Comparison of ENCODE assay signal across 1 cellular context in the genomic region with DNA sequence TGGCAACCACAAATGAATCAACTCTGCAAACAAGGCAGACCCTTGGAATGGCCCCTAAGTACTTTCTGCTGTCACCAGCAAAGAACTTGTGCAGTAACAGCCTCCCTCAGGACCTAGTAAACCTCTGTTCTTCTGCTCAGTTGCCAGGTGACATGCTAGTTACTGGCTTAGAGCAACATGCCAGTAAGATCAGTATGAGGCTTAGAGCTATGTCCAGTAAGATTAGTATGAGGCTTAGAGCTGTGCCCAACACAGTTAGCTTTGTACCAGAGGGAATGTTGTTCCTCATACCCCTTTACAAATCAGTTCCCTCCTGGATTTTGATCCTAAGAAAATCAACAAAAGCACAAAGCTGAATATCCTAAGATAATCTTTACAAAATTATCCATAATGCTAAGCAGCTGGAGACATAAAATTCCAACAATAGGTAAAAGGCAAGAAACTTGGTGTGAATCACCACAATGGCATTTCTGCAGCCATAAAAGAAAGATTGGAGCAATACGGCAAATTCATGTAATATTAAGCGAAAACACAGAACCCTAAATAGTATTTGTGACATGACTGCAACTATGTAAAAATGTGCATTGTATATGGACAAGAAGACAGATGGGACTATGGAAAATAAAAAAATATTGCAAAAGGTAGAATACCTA.
TF ChIP-seq lines count a peak whose summit lies in the region.

No MANE protein-coding gene starts in this region.

TF ChIP-seq in IMR-90, 13 proteins besides CTCF, POLR2A, EP300 and RAD21:
- TF ChIP-seq RFX5 (IDR thresholded peaks at IDR 0.05; ENCODE audit: low read depth, low read length) (no peak), MXI1 (IDR thresholded peaks at IDR 0.05; ENCODE audit: borderline replicate concordance, low read depth, low read length) (no peak), MAZ (IDR thresholded peaks at IDR 0.05; ENCODE audit: borderline replicate concordance, low read depth, low read length) (no peak), FOS (IDR thresholded peaks at IDR 0.05; ENCODE audit: low read depth, low read length) (no peak), NFE2L2 (IDR thresholded peaks at IDR 0.05; ENCODE audit: low read depth, low read length) (no peak), CHD1 (IDR thresholded peaks at IDR 0.05; ENCODE audit: low read depth, low read length) (no peak), CEBPB (IDR thresholded peaks at IDR 0.05; ENCODE audit: low read depth, low read length) (no peak), SMC3 (IDR thresholded peaks at IDR 0.05; ENCODE audit: low read depth, low read length) (no peak), RCOR1 (IDR thresholded peaks at IDR 0.05; ENCODE audit: insufficient replicate concordance, low read length) (no peak), BHLHE40 (IDR thresholded peaks at IDR 0.05; ENCODE audit: low read depth, low read length) (no peak), MAFK (IDR thresholded peaks at IDR 0.05; ENCODE audit: low read depth, low read length) (no peak)
- TF ChIP-seq, protein P1, sequence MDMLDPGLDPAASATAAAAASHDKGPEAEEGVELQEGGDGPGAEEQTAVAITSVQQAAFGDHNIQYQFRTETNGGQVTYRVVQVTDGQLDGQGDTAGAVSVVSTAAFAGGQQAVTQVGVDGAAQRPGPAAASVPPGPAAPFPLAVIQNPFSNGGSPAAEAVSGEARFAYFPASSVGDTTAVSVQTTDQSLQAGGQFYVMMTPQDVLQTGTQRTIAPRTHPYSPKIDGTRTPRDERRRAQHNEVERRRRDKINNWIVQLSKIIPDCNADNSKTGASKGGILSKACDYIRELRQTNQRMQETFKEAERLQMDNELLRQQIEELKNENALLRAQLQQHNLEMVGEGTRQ (IDR thresholded peaks at IDR 0.05; ENCODE audit: low read depth, low read length): no peak
- TF ChIP-seq, protein P2, sequence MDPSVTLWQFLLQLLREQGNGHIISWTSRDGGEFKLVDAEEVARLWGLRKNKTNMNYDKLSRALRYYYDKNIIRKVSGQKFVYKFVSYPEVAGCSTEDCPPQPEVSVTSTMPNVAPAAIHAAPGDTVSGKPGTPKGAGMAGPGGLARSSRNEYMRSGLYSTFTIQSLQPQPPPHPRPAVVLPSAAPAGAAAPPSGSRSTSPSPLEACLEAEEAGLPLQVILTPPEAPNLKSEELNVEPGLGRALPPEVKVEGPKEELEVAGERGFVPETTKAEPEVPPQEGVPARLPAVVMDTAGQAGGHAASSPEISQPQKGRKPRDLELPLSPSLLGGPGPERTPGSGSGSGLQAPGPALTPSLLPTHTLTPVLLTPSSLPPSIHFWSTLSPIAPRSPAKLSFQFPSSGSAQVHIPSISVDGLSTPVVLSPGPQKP (IDR thresholded peaks at IDR 0.05; ENCODE audit: borderline replicate concordance, low read depth, low read length): no peak
